In genomic region chr19:35140207-35140897, GRCh38 we compare ENCODE assay signal across 10 cellular contexts. TPM values are rescaled to one million over a fixed set of nuclear protein-coding genes. Genes with fewer than 3 reads are reported as not detected.
DNase-seq lines count a peak whose midpoint lies in the region; TF ChIP-seq lines count a peak whose summit lies in the region.
"Had no signal": no experiment of that assay in that cellular context is flagged by ENCODE, and none has a peak within 500 bp of the region (broad histone marks: within the 10 kb centered on the region; RNA-seq: fewer than 3 reads in every experiment).

No MANE protein-coding gene starts in this region.

- no peak for TF ChIP-seq CTCF in breast epithelium (IDR thresholded peaks at IDR 0.05)
- no peak for TF ChIP-seq CTCF in mammary epithelial cell (conservative IDR thresholded peaks at IDR 0.05 in 1 of 2, IDR thresholded peaks at IDR 0.05 in 1 of 2; ENCODE audit: extremely low read depth in 1 of 2, insufficient read depth in 1 of 2, low read depth in 1 of 2, low read length in 2 of 2)
- TF ChIP-seq CTCF in esophagus squamous epithelium (IDR thresholded peaks at IDR 0.05), result no peak
- no peak for TF ChIP-seq CTCF in neural cell (IDR thresholded peaks at IDR 0.05; ENCODE audit: poor library complexity, severe bottlenecking)

- intact Hi-C loops in breast epithelium (cut with DNase I; ENCODE audit: low total_unique reads) (no loop called here), mammary epithelial cell (cut with micrococcal nuclease) (loop anchor here (5.0 kb wide), 1 partner anchor 127 kb away; the partner anchor contains the start of gene USF2), esophagus squamous epithelium (cut with DNase I) (loop anchor here (5.0 kb wide), 2 partner anchors 73 to 132 kb away; no protein-coding TSS in a partner anchor)

- H3K4me3 ChIP-seq in breast epithelium, result peak overlapping the region; percentile 38 to 66 (median 44)
- no peak overlapping the region for H3K4me3 ChIP-seq in mammary epithelial cell (replicated peaks in 1 of 3; ENCODE audit: insufficient read depth in 1 of 3, low read depth in 2 of 3, low read length in 3 of 3)
- H3K4me3 ChIP-seq in esophagus squamous epithelium, result peak overlapping the region in 3 of 4 donors; percentile 35 to 57 (median 37)
- peak overlapping the region; percentile 47 for H3K4me3 ChIP-seq in neural cell (ENCODE audit: low read length)
- H3K4me3 ChIP-seq in urinary bladder (ENCODE audit: low read depth, low read length), result peak overlapping the region; percentile 8

- no peaks in the 10 kb centered on the region for H3K9me2 ChIP-seq in neural cell (ENCODE audit: insufficient read depth, low read length)

- WGBS in mammary epithelial cell (ENCODE audit: low coverage, missing lambda C conversion rate), result 75% methylated on average over 11 of the region's 12 CpGs
- 52 to 56% methylated on average over 9 to 12 of the region's 12 CpGs for WGBS in esophagus squamous epithelium, 2 donors
- WGBS in urinary bladder, result 55% methylated on average over 12 of the region's 12 CpGs

- TF ChIP-seq POLR2A in breast epithelium (IDR thresholded peaks at IDR 0.05) (no peak), esophagus squamous epithelium (IDR thresholded peaks at IDR 0.05) (no peak)

- H3K4me2 ChIP-seq in mammary epithelial cell (ENCODE audit: insufficient read depth, low read depth, low read length) (no peak overlapping the region), neural cell (ENCODE audit: low read length) (no peak overlapping the region)

- H2AFZ ChIP-seq in mammary epithelial cell (ENCODE audit: low read depth, low read length) (no peak overlapping the region), neural cell (ENCODE audit: low read depth, low read length) (peak overlapping the region; percentile 14)

- H3K4me1 ChIP-seq in breast epithelium (peaks cover 0 to 5% of the 10 kb centered on the region in 2 donors), mammary epithelial cell (ENCODE audit: insufficient read depth, low read length) (peaks cover 35% of the 10 kb centered on the region), esophagus squamous epithelium (peaks cover 26 to 80% (median 40%) of the 10 kb centered on the region in 3 donors), urinary bladder (ENCODE audit: insufficient read depth) (no peaks in the 10 kb centered on the region)

- DNase-seq in breast epithelium (ENCODE audit: low spot score in 2 of 2), result no peak
- no peak for DNase-seq in mammary epithelial cell
- no peak for DNase-seq in esophagus squamous epithelium (lab: John Stamatoyannopoulos, UW)
- DNase-seq in DMS153 (lab: John Stamatoyannopoulos, UW), result no peak
- no peak for DNase-seq in activated effector memory CD4-positive, alpha-beta T cell treated with anti-CD3 and anti-CD28 coated beads, Interleukin-2, amount 50 U/mL, for 16 hours
- DNase-seq in Ammon's horn (ENCODE audit: low spot score), result no peak

- H3K27ac ChIP-seq in breast epithelium (peak overlapping the region; percentile 81 to 97), mammary epithelial cell (ENCODE audit: insufficient read depth, low read depth, low read length) (no peak overlapping the region), esophagus squamous epithelium (peak overlapping the region; percentile 70 to 93 (median 88)), neural cell (ENCODE audit: low read length) (no peak overlapping the region), urinary bladder (ENCODE audit: low read depth) (peak overlapping the region; percentile 69)

- no peak for TF ChIP-seq EP300 in neural cell (conservative IDR thresholded peaks at IDR 0.05; ENCODE audit: poor library complexity, severe bottlenecking)

- BruUV-seq in mammary epithelial cell (replicated peaks; lab: Mats Ljungman, UMichigan), result no TSS peak

- dilution Hi-C loops in mammary epithelial cell (cut with HindIII; ENCODE audit: low sequenced_read_pairs), result no loop called here

- H3K27me3 ChIP-seq in breast epithelium, result peaks cover 0 to 19% of the 10 kb centered on the region in 2 donors
- H3K27me3 ChIP-seq in mammary epithelial cell (ENCODE audit: insufficient read depth, low read length), result no peaks in the 10 kb centered on the region
- H3K27me3 ChIP-seq in esophagus squamous epithelium, result peaks cover 0 to 38% (median 9%) of the 10 kb centered on the region in 4 donors
- peaks cover 18% of the 10 kb centered on the region for H3K27me3 ChIP-seq in neural cell (ENCODE audit: insufficient read depth, low read depth, low read length)

- H3K36me3 ChIP-seq in breast epithelium (no peaks in the 10 kb centered on the region), mammary epithelial cell (ENCODE audit: insufficient read depth, low read length) (no peaks in the 10 kb centered on the region), esophagus squamous epithelium (no peaks in the 10 kb centered on the region), neural cell (ENCODE audit: insufficient read depth, low read length) (no peaks in the 10 kb centered on the region), urinary bladder (ENCODE audit: insufficient read depth) (no peaks in the 10 kb centered on the region)

- CTCF ChIA-PET in mammary epithelial cell (lab: Charles Lee; ENCODE audit: low non-redundant PET), result interaction anchor here (0.5 to 1.3 kb wide), 5 partner anchors 17 to 693 kb away, joined by 3 to 8 read pairs (median 4); no protein-coding TSS in a partner anchor

- in situ Hi-C loops in mammary epithelial cell (cut with MboI; ENCODE audit: low sequenced_read_pairs in 2 of 2), result no loop called here

- H3K79me2 ChIP-seq in mammary epithelial cell (ENCODE audit: insufficient read depth, low read length), result no peaks in the 10 kb centered on the region
- no peaks in the 10 kb centered on the region for H3K79me2 ChIP-seq in neural cell (replicated peaks; ENCODE audit: insufficient read depth, low read length)

- H4K20me1 ChIP-seq in mammary epithelial cell (ENCODE audit: insufficient read depth, low read length), result no peaks in the 10 kb centered on the region
- H4K20me1 ChIP-seq in neural cell (ENCODE audit: insufficient read depth), result no peaks in the 10 kb centered on the region

- TF ChIP-seq RAD21 in neural cell (conservative IDR thresholded peaks at IDR 0.05), result no peak

- H3F3A ChIP-seq in neural cell (ENCODE audit: insufficient read depth, low read length, poor library complexity, severe bottlenecking), result peaks cover 6% of the 10 kb centered on the region

- H3K9me3 ChIP-seq in breast epithelium (no peaks in the 10 kb centered on the region), mammary epithelial cell (replicated peaks; ENCODE audit: insufficient read depth, low read length) (no peaks in the 10 kb centered on the region), esophagus squamous epithelium (no peaks in the 10 kb centered on the region), neural cell (ENCODE audit: low read length) (no peaks in the 10 kb centered on the region)

- H3K9ac ChIP-seq in mammary epithelial cell (ENCODE audit: insufficient read depth, low read length), result no peak overlapping the region
- peak overlapping the region; percentile 38 for H3K9ac ChIP-seq in neural cell (ENCODE audit: low read length)

TF ChIP-seq in neural cell, 6 proteins besides CTCF, POLR2A, EP300 and RAD21 (continues in another document):
- TF ChIP-seq MXI1 (conservative IDR thresholded peaks at IDR 0.05; ENCODE audit: poor library complexity, severe bottlenecking), result no peak
- no peak for TF ChIP-seq EZH2 (IDR thresholded peaks at IDR 0.05; ENCODE audit: borderline replicate concordance, insufficient read depth, low read length, poor library complexity, severe bottlenecking)
- TF ChIP-seq POLR2AphosphoS5 (IDR thresholded peaks at IDR 0.05), result no peak

RNA-seq across cellular contexts. Expression of gene FXYD1, which starts 1.7 kb away (rescaled TPM):
- 10 to 100 TPM; 15.5 to 75.5 (median 34.7) TPM for total RNA-seq in breast epithelium
- 1 to 10 TPM in 1 of 2 donors, not detected in 1; 1.9 TPM for total RNA-seq in mammary epithelial cell
- polyA plus RNA-seq in mammary epithelial cell, result 0.17 TPM
- not detected for polyA minus RNA-seq in mammary epithelial cell
- 10 to 100 TPM in 2 of 4 donors, 1 to 10 TPM in 1, not detected in 1; 3.9 to 29.9 (median 10.1) TPM for total RNA-seq in esophagus squamous epithelium
- polyA plus RNA-seq in neural cell, result not detected in 2 replicates
- polyA minus RNA-seq in neural cell, result not detected in 2 replicates
- 26.9 TPM for total RNA-seq in urinary bladder
- polyA plus RNA-seq in urinary bladder, result 121 TPM

RNA-seq across cellular contexts. Expression of gene FXYD7, which starts 2.7 kb away (rescaled TPM):
- total RNA-seq in breast epithelium (not detected), mammary epithelial cell (1 to 10 TPM in 1 of 2 donors, not detected in 1; 1.1 TPM), esophagus squamous epithelium (not detected), urinary bladder (0.26 TPM)
- polyA plus RNA-seq in mammary epithelial cell (0.67 TPM), neural cell (35.7 and 37.6 TPM in 2 replicates), urinary bladder (0.57 TPM)
- polyA minus RNA-seq in mammary epithelial cell (not detected), neural cell (19.5 and 27.2 TPM in 2 replicates)
- polyA plus RNA-seq: AG04450 had no signal

RNA-seq across cellular contexts. Expression of gene LGI4, which starts 5.5 kb away (rescaled TPM):
- total RNA-seq in breast epithelium (10 to 100 TPM in 1 of 3 donors, 1 to 10 TPM in 2; 4.3 to 37.8 (median 5.3) TPM), mammary epithelial cell (under 1 TPM; 0.17 to 0.42 TPM), esophagus squamous epithelium (1 to 10 TPM; 1.3 to 8.2 (median 1.6) TPM), urinary bladder (5.9 TPM)
- polyA plus RNA-seq in mammary epithelial cell (0.16 TPM), neural cell (0.63 and 3.1 TPM in 2 replicates), urinary bladder (48.4 TPM)
- polyA minus RNA-seq in mammary epithelial cell (0.21 TPM), neural cell (0.49 and 0.81 TPM in 2 replicates)

RNA-seq across cellular contexts. Expression of gene FXYD5, which starts 14.2 kb away (rescaled TPM):
- total RNA-seq in breast epithelium, result 10 to 100 TPM; 52.4 to 56.7 (median 56.2) TPM
- 100 to 1,000 TPM in 1 of 2 donors, 10 to 100 TPM in 1; 23.5 to 349 TPM for total RNA-seq in mammary epithelial cell
- polyA plus RNA-seq in mammary epithelial cell, result 390 TPM
- 448 TPM for polyA minus RNA-seq in mammary epithelial cell
- total RNA-seq in esophagus squamous epithelium, result 100 to 1,000 TPM in 1 of 4 donors, 10 to 100 TPM in 3; 39.3 to 146 (median 45.7) TPM
- polyA plus RNA-seq in neural cell, result not detected in 2 replicates
- polyA minus RNA-seq in neural cell, result 0.58 and 0.73 TPM in 2 replicates
- 6.6 TPM for total RNA-seq in urinary bladder
- 105 TPM for polyA plus RNA-seq in urinary bladder

RNA-seq across cellular contexts. Expression of gene FXYD3, which starts 24.7 kb away (rescaled TPM):
- total RNA-seq in breast epithelium (100 to 1,000 TPM in 2 of 3 donors, not detected in 1; 135 to 318 TPM), mammary epithelial cell (100 to 1,000 TPM; 344 to 808 TPM), esophagus squamous epithelium (100 to 1,000 TPM; 282 to 837 (median 489) TPM), urinary bladder (62.3 TPM)
- polyA plus RNA-seq in mammary epithelial cell (901 TPM), neural cell (not detected in 2 replicates), urinary bladder (170 TPM)
- polyA minus RNA-seq in mammary epithelial cell (137 TPM), neural cell (not detected in 2 replicates)
- total RNA-seq: activated CD4-positive, alpha-beta T cell treated with anti-CD3 and anti-CD28 coated beads, Interleukin-2, amount 10 ng/mL, durations not matched to agents 7 days and 5 days had no signal
- polyA plus RNA-seq: AG04450 had no signal

Comparison
In these comparisons a context has a peak if more than half of its experiments do, and no peak if none do; other contexts are left out.
1. H3K27ac ChIP-seq: peak in breast epithelium (2 of 2), esophagus squamous epithelium (4 of 4) and urinary bladder (single experiment); none in mammary epithelial cell (single experiment) and neural cell (single experiment).
2. H3K4me3 ChIP-seq: peak in breast epithelium (3 of 3), esophagus squamous epithelium (3 of 4), neural cell (single experiment) and urinary bladder (single experiment); none in mammary epithelial cell (0 of 3).